Comparison of ENCODE assay signal across 8 cellular contexts in the genomic region with DNA sequence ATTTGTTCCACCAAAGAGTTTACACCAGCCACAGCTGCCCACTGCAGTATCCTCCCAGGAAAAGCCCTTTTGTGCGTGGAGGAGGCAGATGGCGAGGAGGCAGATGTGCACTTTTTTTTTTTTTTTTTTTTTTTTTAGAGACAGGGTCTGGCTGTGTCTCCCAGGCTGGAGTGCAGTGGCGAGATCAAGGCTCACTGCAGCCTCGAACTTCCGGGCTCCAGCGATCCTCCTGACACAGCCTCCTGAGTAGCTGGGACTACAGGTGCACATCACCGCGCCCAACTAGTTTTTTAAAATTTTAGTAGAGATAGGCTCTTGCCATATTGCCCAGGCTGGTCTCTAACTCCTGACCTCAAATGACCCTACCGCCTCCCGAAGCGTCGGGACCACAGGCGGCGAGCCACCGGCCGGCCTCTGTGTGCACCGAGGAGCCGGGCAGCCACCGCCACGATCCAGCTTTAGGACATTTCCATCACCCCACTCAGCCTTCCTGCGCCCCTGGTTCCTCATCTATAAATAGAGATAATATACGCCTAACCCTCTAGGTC. TPM values are rescaled to one million over a fixed set of nuclear protein-coding genes. Genes with fewer than 3 reads are reported as not detected.
DNase-seq lines count a peak whose midpoint lies in the region; ATAC-seq and TF ChIP-seq lines count a peak whose summit lies in the region.

No MANE protein-coding gene starts in this region.

- no peak overlapping the region for H3K27ac Mint-ChIP-seq in neural crest cell (ENCODE audit: unreplicated experiment)

- H3K4me2 ChIP-seq in DOHH2 (ENCODE audit: low read length), result peak overlapping the region; percentile 68
- peak overlapping the region; percentile 59; the same call in 1 of the 2 replicates for H3K4me2 ChIP-seq in MM.1S (ENCODE audit: low read depth, low read length)

- H3K4me1 ChIP-seq in DOHH2 (ENCODE audit: control insufficient read depth, low read length) (peaks cover 12% of the 10 kb centered on the region), MM.1S (ENCODE audit: low read length) (peaks cover 11% of the 10 kb centered on the region; the same call in 1 of the 2 replicates)
- peaks cover 13% of the 10 kb centered on the region for H3K4me1 ChIP-seq in effector memory CD4-positive, alpha-beta T cell (ENCODE audit: control insufficient read depth, insufficient read depth, low read length, poor library complexity, severe bottlenecking)

- H4K20me1 ChIP-seq in DOHH2 (ENCODE audit: control insufficient read depth, insufficient read depth, low read depth, low read length) (no peaks in the 10 kb centered on the region), MM.1S (ENCODE audit: insufficient read depth, low read length) (no peaks in the 10 kb centered on the region)

- H3K4me3 Mint-ChIP-seq in neural crest cell, result peak overlapping the region; percentile 93

- no peak overlapping the region for H3K9ac ChIP-seq in MM.1S (ENCODE audit: low read length)

- H3K27me3 Mint-ChIP-seq in neural crest cell (ENCODE audit: low read depth), result peaks cover 16% of the 10 kb centered on the region

- H3K36me3 ChIP-seq in DOHH2 (ENCODE audit: control insufficient read depth, low read length), result peaks cover 41% of the 10 kb centered on the region
- peaks cover 5% of the 10 kb centered on the region; the same call in 1 of the 2 replicates for H3K36me3 ChIP-seq in MM.1S (replicated peaks; ENCODE audit: insufficient read depth, low read length)
- peaks cover 14% of the 10 kb centered on the region for H3K36me3 ChIP-seq in effector memory CD4-positive, alpha-beta T cell (ENCODE audit: control insufficient read depth, insufficient read depth, low read length)

- peak; percentile 9 for ATAC-seq in GM21737 (IDR thresholded peaks at IDR 0.05; ENCODE audit: unreplicated experiment)

- no peaks in the 10 kb centered on the region for H3K9me3 ChIP-seq in DOHH2 (ENCODE audit: control insufficient read depth, insufficient read depth, low read length)
- H3K9me3 ChIP-seq in MM.1S (replicated peaks; ENCODE audit: insufficient read depth, low read length), result no peaks in the 10 kb centered on the region
- H3K9me3 ChIP-seq in effector memory CD4-positive, alpha-beta T cell (ENCODE audit: control insufficient read depth, low read length), result no peaks in the 10 kb centered on the region

- peak overlapping the region; percentile 97 for H3K4me3 ChIP-seq in DOHH2 (ENCODE audit: low read length)
- H3K4me3 ChIP-seq in MM.1S (ENCODE audit: low read length), result peak overlapping the region; percentile 98
- H3K4me3 ChIP-seq in effector memory CD4-positive, alpha-beta T cell (ENCODE audit: insufficient read depth, low read depth, low read length, poor library complexity, severe bottlenecking), result peak overlapping the region; percentile 56

- peaks cover 4% of the 10 kb centered on the region for H3K36me3 Mint-ChIP-seq in neural crest cell (ENCODE audit: low read depth)

- H2AFZ ChIP-seq in MM.1S (ENCODE audit: low read length), result peak overlapping the region; percentile 91

- H3K9me2 ChIP-seq in DOHH2 (replicated peaks; ENCODE audit: control insufficient read depth, low read length), result no peaks in the 10 kb centered on the region
- no peaks in the 10 kb centered on the region for H3K9me2 ChIP-seq in MM.1S (replicated peaks; ENCODE audit: insufficient read depth, low read length)

- H3K27me3 ChIP-seq in DOHH2 (ENCODE audit: control insufficient read depth, low read length) (peaks cover 4% of the 10 kb centered on the region; the same call in 1 of the 2 replicates), MM.1S (replicated peaks; ENCODE audit: insufficient read depth, low read length) (0 out of 2 replicates have a peak, but pooled peaks cover 7% of the 10 kb centered on the region)
- H3K27me3 ChIP-seq in effector memory CD4-positive, alpha-beta T cell (replicated peaks; ENCODE audit: control insufficient read depth, insufficient read depth, low read length, poor library complexity, severe bottlenecking), result no peaks in the 10 kb centered on the region

- H3K27ac ChIP-seq in DOHH2 (ENCODE audit: low read depth, low read length), result no peak overlapping the region
- H3K27ac ChIP-seq in MM.1S (ENCODE audit: low read length), result no peak overlapping the region
- H3K27ac ChIP-seq in effector memory CD4-positive, alpha-beta T cell (ENCODE audit: insufficient read depth, low read length, poor library complexity, severe bottlenecking), result no peak overlapping the region

- peaks cover 22% of the 10 kb centered on the region for H3K4me1 Mint-ChIP-seq in neural crest cell

- no peak for DNase-seq in MM.1S
- no peak for DNase-seq in effector memory CD4-positive, alpha-beta T cell
- no peak for DNase-seq in neural crest cell (ENCODE audit: low read depth, low spot score)
- no peak for DNase-seq in stimulated activated CD4-positive, alpha-beta T cell treated with anti-CD3 and anti-CD28 coated beads, Interleukin-15, amount 100 ng/mL, for 24 hours
- DNase-seq in stimulated activated CD4-positive, alpha-beta T cell treated with anti-CD3 and anti-CD28 coated beads, Interleukin-4, amount 100 ng/mL, for 24 hours, result no peak
- no peak for DNase-seq in SK-N-DZ (ENCODE audit: low spot score)

- H3F3A ChIP-seq in DOHH2 (ENCODE audit: control insufficient read depth, insufficient read depth), result no peaks in the 10 kb centered on the region; the same call in 1 of the 2 replicates
- no peaks in the 10 kb centered on the region for H3F3A ChIP-seq in MM.1S (ENCODE audit: insufficient read depth, low read length)

- H3K9me3 Mint-ChIP-seq in neural crest cell, result no peaks in the 10 kb centered on the region

- TF ChIP-seq CTCF in DOHH2 (IDR thresholded peaks at IDR 0.05; ENCODE audit: low read depth, low read length, poor library complexity, severe bottlenecking), result no peak
- TF ChIP-seq CTCF in MM.1S (IDR thresholded peaks at IDR 0.05; ENCODE audit: low read length), result no peak
- no peak for TF ChIP-seq CTCF in neural crest cell (conservative IDR thresholded peaks at IDR 0.05)

- H3K79me2 ChIP-seq in DOHH2 (ENCODE audit: control insufficient read depth, low read length) (peaks cover 29% of the 10 kb centered on the region), MM.1S (ENCODE audit: low read length) (peaks cover 32% of the 10 kb centered on the region)

RNA-seq across cellular contexts. Expression of a gene that starts 0.6 kb away (rescaled TPM):
- 159 and 165 TPM in 2 replicates for total RNA-seq in neural crest cell
- 241 and 263 TPM in 2 replicates for polyA plus RNA-seq in SK-N-DZ (2014; cell fraction: cytosol; rRNA removed)
- polyA plus RNA-seq in SK-N-DZ (2014; cell fraction: nucleus; rRNA removed), result 171 and 223 TPM in 2 replicates
